ENCODE assay signal across 8 cellular contexts in genomic region chr3:195909294-195909644, GRCh38. TPM values are rescaled to one million over a fixed set of nuclear protein-coding genes. Genes with fewer than 3 reads are reported as not detected.
DNase-seq lines count a peak whose midpoint lies in the region; ATAC-seq, FAIRE-seq and TF ChIP-seq lines count a peak whose summit lies in the region.

No MANE protein-coding gene starts in this region.

- TF ChIP-seq CTCF in Caco-2 (IDR thresholded peaks at IDR 0.05; ENCODE audit: insufficient read depth in 1 of 2, low read depth in 1 of 2, low read length in 1 of 2, severe bottlenecking in 1 of 2, unreplicated experiment in 1 of 2) (no peak), K562 (IDR thresholded peaks at IDR 0.05 in 2 of 3, conservative IDR thresholded peaks at IDR 0.05 in 1 of 3; ENCODE audit: insufficient read depth in 2 of 3, low read depth in 1 of 3, low read length in 3 of 3) (peak in 1 of 3 experiments; percentile 13; a peak in 1 of 6 replicates), WERI-Rb-1 (IDR thresholded peaks at IDR 0.05; ENCODE audit: low read depth, low read length) (no peak)

- ATAC-seq in GM21381 (IDR thresholded peaks at IDR 0.05; ENCODE audit: unreplicated experiment) (peak; percentile 22), K562 (peak; percentile 22), GM18858 (IDR thresholded peaks at IDR 0.05; ENCODE audit: unreplicated experiment) (no peak)

- WGBS in K562 (ENCODE audit: insufficient coverage, low coverage, missing lambda C conversion rate), result no CpG with 5 or more reads among the region's 47 CpGs

- CTCF ChIA-PET in Caco-2 (lab: Charles Lee) (interaction anchor here (1.1 to 4.0 kb wide), 3 partner anchors 15 to 50 kb away, joined by 5 to 23 read pairs (median 6); no protein-coding TSS in a partner anchor), K562 (lab: Yijun Ruan, JAX; ENCODE audit: low intra/inter-chr PET ratio) (interaction anchor here (1.0 kb wide), 1 partner anchor 14 kb away, joined by 4 read pairs; no protein-coding TSS in a partner anchor)

- no peaks in the 10 kb centered on the region for H3K27me3 Mint-ChIP-seq in Caco-2 (ENCODE audit: insufficient read depth, unreplicated experiment)

- H3K4me1 ChIP-seq in Caco-2 (peaks cover 24% of the 10 kb centered on the region), HUES6 (ENCODE audit: control insufficient read depth, insufficient read depth, low read length) (peaks cover 35% of the 10 kb centered on the region), K562 (replicated peaks in 1 of 2; ENCODE audit: control insufficient read depth in 2 of 2, insufficient read depth in 2 of 2, low read length in 2 of 2) (peaks cover 43 to 48% of the 10 kb centered on the region in 2 experiments), mononuclear cell (ENCODE audit: insufficient read depth, low read length) (peaks cover 46% of the 10 kb centered on the region)

- H3K9me3 ChIP-seq in Caco-2 (no peaks in the 10 kb centered on the region), HUES6 (ENCODE audit: control insufficient read depth, insufficient read depth, low read depth, low read length) (no peaks in the 10 kb centered on the region), K562 (replicated peaks; ENCODE audit: control insufficient read depth, insufficient read depth, low read depth, low read length) (no peaks in the 10 kb centered on the region), mononuclear cell (ENCODE audit: low read depth, low read length) (no peaks in the 10 kb centered on the region), WERI-Rb-1 (ENCODE audit: severe bottlenecking) (no peaks in the 10 kb centered on the region)

- H3K36me3 ChIP-seq in Caco-2 (ENCODE audit: control insufficient read depth, insufficient read depth, low read length), result no peaks in the 10 kb centered on the region
- no peaks in the 10 kb centered on the region for H3K36me3 ChIP-seq in HUES6 (ENCODE audit: control insufficient read depth, insufficient read depth, low read length)
- H3K36me3 ChIP-seq in K562 (ENCODE audit: control insufficient read depth, insufficient read depth, low read length), result no peaks in the 10 kb centered on the region
- H3K36me3 ChIP-seq in WERI-Rb-1, result no peaks in the 10 kb centered on the region

- no peak for DNase-seq in Caco-2
- DNase-seq in K562 (ENCODE audit: extremely low read depth in 1 of 4, low spot score in 3 of 4), result no peak
- DNase-seq in iPS-NIHi11 (ENCODE audit: low spot score), result no peak
- DNase-seq in WERI-Rb-1, result no peak

- H3K27me3 ChIP-seq in Caco-2 (replicated peaks; ENCODE audit: control insufficient read depth, insufficient read depth, low read length), result no peaks in the 10 kb centered on the region
- peaks cover 6% of the 10 kb centered on the region; the same call in 1 of the 2 replicates for H3K27me3 ChIP-seq in HUES6 (ENCODE audit: control insufficient read depth, insufficient read depth, low read length)
- H3K27me3 ChIP-seq in K562 (ENCODE audit: control insufficient read depth in 2 of 2, insufficient read depth in 2 of 2, low read length in 2 of 2), result no peaks in the 10 kb centered on the region
- no peaks in the 10 kb centered on the region for H3K27me3 ChIP-seq in mononuclear cell (ENCODE audit: insufficient read depth, low read length)
- no peaks in the 10 kb centered on the region for H3K27me3 ChIP-seq in WERI-Rb-1 (ENCODE audit: insufficient read depth, low read depth, severe bottlenecking)

- H3K4me3 ChIP-seq in Caco-2 (ENCODE audit: low read depth, low read length), result peak overlapping the region; percentile 74
- H3K4me3 ChIP-seq in HUES6 (ENCODE audit: low read depth, low read length), result peak overlapping the region; percentile 64; the same call in 1 of the 2 replicates
- peak overlapping the region; percentile 50 for H3K4me3 ChIP-seq in K562
- peak overlapping the region; percentile 55 for H3K4me3 ChIP-seq in mononuclear cell (ENCODE audit: low read length)
- H3K4me3 ChIP-seq in WERI-Rb-1 (ENCODE audit: low read depth, low read length), result no peak overlapping the region

- H3K79me2 ChIP-seq in K562 (ENCODE audit: control insufficient read depth, insufficient read depth, low read length), result peaks cover 24% of the 10 kb centered on the region; the same call in 2 of the 3 replicates

- no peak overlapping the region for H3K27ac ChIP-seq in HUES6 (ENCODE audit: low read depth, low read length)
- H3K27ac ChIP-seq in K562 (ENCODE audit: extremely low read depth, low read depth, low read length), result no peak overlapping the region
- H3K27ac ChIP-seq in WERI-Rb-1, result no peak overlapping the region; the same call in 1 of the 2 replicates

- in situ Hi-C loops in K562 (cut with MboI), result no loop called here

- H3K9ac ChIP-seq in HUES6 (ENCODE audit: low read length), result no peak overlapping the region
- H3K9ac ChIP-seq in K562 (ENCODE audit: insufficient read depth in 1 of 2, low read depth in 2 of 2, low read length in 2 of 2), result peak overlapping the region in 1 of 2 experiments; percentile 90; a peak in 2 of 4 replicates

- no peaks in the 10 kb centered on the region for H3K36me3 Mint-ChIP-seq in Caco-2 (ENCODE audit: insufficient read depth, unreplicated experiment)

- H3K9me3 Mint-ChIP-seq in Caco-2 (ENCODE audit: unreplicated experiment), result no peaks in the 10 kb centered on the region

- H3K9me1 ChIP-seq in K562 (ENCODE audit: control insufficient read depth, insufficient read depth, low read length), result no peaks in the 10 kb centered on the region

- H2AFZ ChIP-seq in K562 (ENCODE audit: low read depth, low read length), result no peak overlapping the region

- peak overlapping the region; percentile 71; the same call in 1 of the 2 replicates for H3K4me2 ChIP-seq in K562 (ENCODE audit: insufficient read depth, low read length)

- TF ChIP-seq RAD21 in K562 (CRISPR knock-in tag; conservative IDR thresholded peaks at IDR 0.05 in 1 of 2, IDR thresholded peaks at IDR 0.05 in 1 of 2), result no peak

- H3K4me3 Mint-ChIP-seq in Caco-2 (ENCODE audit: unreplicated experiment), result peak overlapping the region; percentile 86

- peaks cover 26% of the 10 kb centered on the region for H3K4me1 Mint-ChIP-seq in Caco-2 (ENCODE audit: low read depth, unreplicated experiment)

- POLR2A ChIA-PET in Caco-2 (lab: Charles Lee) (no interaction called here), K562 (lab: Yijun Ruan, JAX) (interaction anchor here (0.5 to 0.7 kb wide), 2 partner anchors 13 to 609 kb away, joined by 3 read pairs; no protein-coding TSS in a partner anchor)

- FAIRE-seq in K562 (lab: Jason Lieb, UNC), result no peak

- TF ChIP-seq POLR2A in K562 (conservative IDR thresholded peaks at IDR 0.05), result no peak

- BruUV-seq in Caco-2 (replicated peaks; lab: Mats Ljungman, UMichigan) (no TSS peak), K562 (replicated peaks; lab: Mats Ljungman, UMichigan) (no TSS peak)

- no peak overlapping the region for H3K27ac Mint-ChIP-seq in Caco-2 (ENCODE audit: unreplicated experiment)

- TF ChIP-seq EP300 in K562 (IDR thresholded peaks at IDR 0.05; ENCODE audit: low read length), result no peak

- H4K20me1 ChIP-seq in K562 (replicated peaks; ENCODE audit: control insufficient read depth, insufficient read depth, low read length), result peaks cover 18% of the 10 kb centered on the region

- intact Hi-C loops in Caco-2 (cut with micrococcal nuclease; ENCODE audit: unreplicated experiment) (loop anchor here (2.0 kb wide), 1 partner anchor 14 kb away; no protein-coding TSS in a partner anchor), K562 (cut with micrococcal nuclease) (no loop called here)

TF ChIP-seq in K562, 482 proteins besides CTCF, POLR2A, EP300 and RAD21 (continues in another document):
- no peak for TF ChIP-seq NBN (IDR thresholded peaks at IDR 0.05; ENCODE audit: low read depth)
- TF ChIP-seq PHF8 (IDR thresholded peaks at IDR 0.05; ENCODE audit: borderline replicate concordance, low read length), result peak; percentile 47; the same call in 1 of the 2 replicates
- TF ChIP-seq ZBTB7A (IDR thresholded peaks at IDR 0.05; ENCODE audit: borderline replicate concordance, control insufficient read depth, low read depth, low read length), result peak; percentile 41; the same call in 1 of the 2 replicates
- peak; percentile 17 for TF ChIP-seq HNRNPK (IDR thresholded peaks at IDR 0.05; ENCODE audit: low read depth, low read length, poor library complexity, severe bottlenecking)
- no peak for TF ChIP-seq NCOA4 (IDR thresholded peaks at IDR 0.05; ENCODE audit: partially characterized antibody)
- TF ChIP-seq GABPA (tag; conservative IDR thresholded peaks at IDR 0.05; ENCODE audit: low read depth), result 0 out of 2 replicates have a peak, but pooled peaks have one; percentile 0
- peak; percentile 10 for TF ChIP-seq KDM5B (IDR thresholded peaks at IDR 0.05; ENCODE audit: insufficient replicate concordance, low read depth, low read length)
- peak; percentile 56 for TF ChIP-seq PCBP1 (IDR thresholded peaks at IDR 0.05; ENCODE audit: low read depth, low read length, poor library complexity, severe bottlenecking)

RNA-seq across cellular contexts. Expression of gene TNK2, which starts 0.9 kb away (rescaled TPM):
- 36.0 and 37.9 TPM in 2 replicates for total RNA-seq in Caco-2 (2022)
- total RNA-seq in K562 (2011; cell fraction: chromatin; rRNA removed; ENCODE audit: low replicate concordance), result 20.1 and 59.7 TPM in 2 replicates
- total RNA-seq in K562 (2011; cell fraction: nucleolus; rRNA removed), result 29.2 and 29.7 TPM in 2 replicates
- 20.2 and 23.4 TPM in 2 replicates for total RNA-seq in K562 (2011; cell fraction: nucleoplasm; rRNA removed)
- total RNA-seq in K562 (2014; rRNA removed), result 10.9 and 15.3 TPM in 2 replicates
- total RNA-seq in K562 (2014; rRNA removed; fragmentation: Illumina TruSeq; extraction: Trizol), result 2.3 and 2.4 TPM in 2 replicates
- total RNA-seq in K562 (2015; rRNA removed; fragmentation: Illumina TruSeq; extraction: Trizol), result 8.2 TPM in 2 replicates
- total RNA-seq in K562 (2021), result 22.8 and 33.8 TPM in 2 replicates
- polyA plus RNA-seq in K562 (2011; rRNA removed), result 5.3 and 6.4 TPM in 2 replicates
- polyA plus RNA-seq in K562 (2011; cell fraction: cytosol; rRNA removed), result 5.6 and 14.8 TPM in 2 replicates
- 34.5 and 55.3 TPM in 2 replicates for polyA plus RNA-seq in K562 (2011; cell fraction: nucleus; rRNA removed)
- polyA plus RNA-seq in K562 (2012), result 13.8 and 19.9 TPM in 2 replicates
- 6.5 and 13.2 TPM in 2 replicates for polyA plus RNA-seq in K562 (2014; fragmentation: Illumina TruSeq; extraction: Trizol)
- polyA plus RNA-seq in K562 (2014; fragmentation: Nextera tagmentation; extraction: Ambion mirVana), result under 1 TPM; 0.03 to 0.14 TPM
- polyA plus RNA-seq in K562 (2014; rRNA removed), result 17.6 and 18.8 TPM in 2 replicates
- polyA minus RNA-seq in K562 (2011; rRNA and poly(A)+ RNA removed), result 2.9 and 5.0 TPM in 2 replicates
- polyA minus RNA-seq in K562 (2011; cell fraction: cytosol; rRNA and poly(A)+ RNA removed), result 10.4 and 17.2 TPM in 2 replicates
- 9.0 and 9.8 TPM in 2 replicates for polyA minus RNA-seq in K562 (2011; cell fraction: nucleus; rRNA and poly(A)+ RNA removed)
- 36.4 TPM for total RNA-seq in mononuclear cell
